Comparison of ENCODE assay signal across 28 cellular contexts in genomic region chr2:239575931-239576445, GRCh38.
"Had no signal": no experiment of that assay in that cellular context is flagged by ENCODE, and none has a peak within 500 bp of the region (broad histone marks: within the 10 kb centered on the region; RNA-seq: fewer than 3 reads in every experiment).

No MANE protein-coding gene starts in this region.

- H3K4me1 ChIP-seq: adrenal gland, ascending aorta, body of pancreas, Peyer's patch, SJSA1 had no signal

- H3K36me3 ChIP-seq: adrenal gland, ascending aorta, Peyer's patch, SJSA1 had no signal

- ATAC-seq: activated T-cell treated with anti-CD3 and anti-CD28 coated beads, Interleukin-2, amount 50 U/mL, for 4 hours; body of pancreas had no signal

- H3K27ac ChIP-seq: adrenal gland, ascending aorta, body of pancreas, Peyer's patch, RWPE1, SJSA1, VCaP had no signal

- H3K27me3 ChIP-seq: adrenal gland, ascending aorta, body of pancreas, Peyer's patch had no signal

- H3K9me3 ChIP-seq: adrenal gland, ascending aorta, Peyer's patch, SJSA1 had no signal

- H3K4me3 ChIP-seq: adrenal gland, ascending aorta, body of pancreas, Peyer's patch, SJSA1 had no signal

- H3K27me3 Mint-ChIP-seq: activated CD4-positive, alpha-beta T cell treated with anti-CD3 and anti-CD28 coated beads, Interleukin-2, amount 10 ng/mL, durations not matched to agents 7 days and 5 days; activated naive CD8-positive, alpha-beta T cell treated with anti-CD3 and anti-CD28 coated beads, Interleukin-2, amount 10 ng/mL, durations not matched to agents 7 days and 5 days had no signal

- H3K27ac Mint-ChIP-seq: activated CD4-positive, alpha-beta memory T cell treated with anti-CD3 and anti-CD28 coated beads for 36 hours; activated CD4-positive, alpha-beta T cell treated with anti-CD3 and anti-CD28 coated beads, Interleukin-2, amount 10 ng/mL, durations not matched to agents 7 days and 5 days; activated naive CD8-positive, alpha-beta T cell treated with anti-CD3 and anti-CD28 coated beads, Interleukin-2, amount 10 ng/mL, durations not matched to agents 7 days and 5 days; IgD-negative memory B cell had no signal

- H3K9me3 Mint-ChIP-seq: activated CD4-positive, alpha-beta memory T cell treated with anti-CD3 and anti-CD28 coated beads for 36 hours; activated CD4-positive, alpha-beta T cell treated with anti-CD3 and anti-CD28 coated beads, Interleukin-2, amount 10 ng/mL, durations not matched to agents 7 days and 5 days; activated naive CD8-positive, alpha-beta T cell treated with anti-CD3 and anti-CD28 coated beads, Interleukin-2, amount 10 ng/mL, durations not matched to agents 7 days and 5 days; activated T-cell treated with anti-CD3 and anti-CD28 coated beads, Interleukin-2, amount 50 U/mL, for 4 hours; IgD-negative memory B cell had no signal

- H3K36me3 Mint-ChIP-seq: activated CD4-positive, alpha-beta memory T cell treated with anti-CD3 and anti-CD28 coated beads for 36 hours; activated naive CD8-positive, alpha-beta T cell treated with anti-CD3 and anti-CD28 coated beads, Interleukin-2, amount 10 ng/mL, durations not matched to agents 7 days and 5 days had no signal

- H3K4me3 Mint-ChIP-seq: activated CD4-positive, alpha-beta memory T cell treated with anti-CD3 and anti-CD28 coated beads for 36 hours; activated CD4-positive, alpha-beta T cell treated with anti-CD3 and anti-CD28 coated beads, Interleukin-2, amount 10 ng/mL, durations not matched to agents 7 days and 5 days; activated naive CD8-positive, alpha-beta T cell treated with anti-CD3 and anti-CD28 coated beads, Interleukin-2, amount 10 ng/mL, durations not matched to agents 7 days and 5 days; activated T-cell treated with anti-CD3 and anti-CD28 coated beads, Interleukin-2, amount 50 U/mL, for 4 hours; IgD-negative memory B cell had no signal

- FAIRE-seq: bronchial epithelial cell, TTC549 had no signal

- DNase-seq: activated CD4-positive, alpha-beta memory T cell treated with anti-CD3 and anti-CD28 coated beads for 36 hours; activated CD4-positive, alpha-beta T cell treated with anti-CD3 and anti-CD28 coated beads, Interleukin-2, amount 10 ng/mL, durations not matched to agents 7 days and 5 days; activated CD4-positive, CD25-positive, alpha-beta regulatory T cell; activated CD8-positive, alpha-beta memory T cell treated with anti-CD3 and anti-CD28 coated beads for 24 hours; activated naive CD4-positive, alpha-beta T cell treated with anti-CD3 and anti-CD28 coated beads, Interleukin-2, amount 50 U/mL, for 16 hours; activated naive CD8-positive, alpha-beta T cell treated with anti-CD3 and anti-CD28 coated beads, Interleukin-2, amount 10 ng/mL, durations not matched to agents 7 days and 5 days; activated T-cell treated with anti-CD3 and anti-CD28 coated beads, Interleukin-2, amount 50 U/mL, for 4 hours; adrenal gland; body of pancreas; central memory CD4-positive, alpha-beta T cell; KG1; NCI-H1092; NCI-H1417; NCI-H1694 treated with DMSO at 0.1 percent for 48 hours; NCI-H2029 treated with DMSO at 0.1 percent for 48 hours; NCI-H510A treated with DMSO at 0.1 percent for 48 hours; NCI-H69; SHP77; T-helper 2 cell; T1000 had no signal

- H3K4me1 Mint-ChIP-seq: activated CD4-positive, alpha-beta T cell treated with anti-CD3 and anti-CD28 coated beads, Interleukin-2, amount 10 ng/mL, durations not matched to agents 7 days and 5 days; activated naive CD8-positive, alpha-beta T cell treated with anti-CD3 and anti-CD28 coated beads, Interleukin-2, amount 10 ng/mL, durations not matched to agents 7 days and 5 days; IgD-negative memory B cell had no signal
